In the genomic region with DNA sequence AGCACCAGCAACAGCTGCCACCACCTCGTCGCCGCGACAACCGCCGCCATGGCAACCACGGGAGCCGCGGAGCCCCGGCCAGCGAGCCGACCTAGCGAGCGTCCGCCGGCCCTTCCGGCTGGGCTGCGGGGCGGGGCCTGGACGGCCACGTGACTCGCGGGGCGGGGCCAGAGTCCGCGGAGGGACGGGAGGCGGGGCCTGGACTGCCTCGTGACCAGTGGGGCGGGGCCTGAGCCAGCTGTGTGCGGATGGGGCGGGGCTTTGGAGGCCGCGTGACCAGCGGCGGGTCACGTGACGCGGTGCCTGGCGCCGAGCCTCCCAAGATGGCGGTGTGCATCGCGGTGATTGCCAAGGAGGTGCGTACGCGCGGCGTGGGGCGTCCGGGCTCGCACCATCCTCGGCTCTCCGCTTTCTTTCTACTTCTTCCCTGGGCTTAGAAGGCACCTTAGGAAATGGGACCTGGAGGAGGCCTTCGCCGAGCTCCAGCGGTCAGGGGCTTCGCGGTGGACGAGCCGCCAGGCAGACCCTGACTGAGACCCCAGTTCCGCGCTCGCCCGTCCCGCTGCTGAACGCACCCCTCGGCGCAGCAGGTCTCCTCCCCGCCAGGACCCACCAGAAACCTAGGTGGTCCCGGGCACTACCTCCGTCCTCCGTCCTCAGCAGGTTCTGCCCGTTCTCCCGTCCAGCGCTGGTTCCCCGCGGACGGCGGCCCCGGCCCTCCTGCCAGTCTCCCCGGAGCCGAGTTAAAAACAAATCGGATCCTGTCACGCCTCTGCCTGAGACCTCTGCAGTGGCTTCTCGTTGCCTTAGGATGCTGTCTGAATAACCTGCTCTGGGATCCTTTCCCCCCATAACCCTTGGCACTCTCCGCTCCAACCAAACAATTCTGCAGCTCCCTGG, we compare ENCODE assay signal across 1 cellular context.
TF ChIP-seq lines count a peak whose summit lies in the region.

A gene with protein sequence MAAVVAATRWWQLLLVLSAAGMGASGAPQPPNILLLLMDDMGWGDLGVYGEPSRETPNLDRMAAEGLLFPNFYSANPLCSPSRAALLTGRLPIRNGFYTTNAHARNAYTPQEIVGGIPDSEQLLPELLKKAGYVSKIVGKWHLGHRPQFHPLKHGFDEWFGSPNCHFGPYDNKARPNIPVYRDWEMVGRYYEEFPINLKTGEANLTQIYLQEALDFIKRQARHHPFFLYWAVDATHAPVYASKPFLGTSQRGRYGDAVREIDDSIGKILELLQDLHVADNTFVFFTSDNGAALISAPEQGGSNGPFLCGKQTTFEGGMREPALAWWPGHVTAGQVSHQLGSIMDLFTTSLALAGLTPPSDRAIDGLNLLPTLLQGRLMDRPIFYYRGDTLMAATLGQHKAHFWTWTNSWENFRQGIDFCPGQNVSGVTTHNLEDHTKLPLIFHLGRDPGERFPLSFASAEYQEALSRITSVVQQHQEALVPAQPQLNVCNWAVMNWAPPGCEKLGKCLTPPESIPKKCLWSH (minus strand): TSS at position 120 of the 900 bp plus-strand sequence. CDS start 70 bp downstream, at position 50.
A gene with protein sequence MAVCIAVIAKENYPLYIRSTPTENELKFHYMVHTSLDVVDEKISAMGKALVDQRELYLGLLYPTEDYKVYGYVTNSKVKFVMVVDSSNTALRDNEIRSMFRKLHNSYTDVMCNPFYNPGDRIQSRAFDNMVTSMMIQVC (plus strand): TSS at position 300 of the 900 bp plus-strand sequence. CDS start 24 bp downstream, at position 324.

TF ChIP-seq in GM23338, 12 proteins besides CTCF, POLR2A, EP300 and RAD21:
- TF ChIP-seq NANOG (IDR thresholded peaks at IDR 0.05; ENCODE audit: borderline replicate concordance) = no peak
- TF ChIP-seq JUNB (IDR thresholded peaks at IDR 0.05; ENCODE audit: unreplicated experiment) = no peak
- no peak for TF ChIP-seq EZH2phosphoT487 (IDR thresholded peaks at IDR 0.05; ENCODE audit: unreplicated experiment)
- TF ChIP-seq, protein P1, sequence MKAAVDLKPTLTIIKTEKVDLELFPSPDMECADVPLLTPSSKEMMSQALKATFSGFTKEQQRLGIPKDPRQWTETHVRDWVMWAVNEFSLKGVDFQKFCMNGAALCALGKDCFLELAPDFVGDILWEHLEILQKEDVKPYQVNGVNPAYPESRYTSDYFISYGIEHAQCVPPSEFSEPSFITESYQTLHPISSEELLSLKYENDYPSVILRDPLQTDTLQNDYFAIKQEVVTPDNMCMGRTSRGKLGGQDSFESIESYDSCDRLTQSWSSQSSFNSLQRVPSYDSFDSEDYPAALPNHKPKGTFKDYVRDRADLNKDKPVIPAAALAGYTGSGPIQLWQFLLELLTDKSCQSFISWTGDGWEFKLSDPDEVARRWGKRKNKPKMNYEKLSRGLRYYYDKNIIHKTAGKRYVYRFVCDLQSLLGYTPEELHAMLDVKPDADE (IDR thresholded peaks at IDR 0.05) = peak; percentile 24; the same call in 1 of the 2 replicates
- TF ChIP-seq ZNF331 (CRISPR knock-in tag; IDR thresholded peaks at IDR 0.05; ENCODE audit: low read depth) = no peak
- TF ChIP-seq POLR2AphosphoS5 (IDR thresholded peaks at IDR 0.05; ENCODE audit: low read depth) = peak; percentile 90
- TF ChIP-seq, protein P2, sequence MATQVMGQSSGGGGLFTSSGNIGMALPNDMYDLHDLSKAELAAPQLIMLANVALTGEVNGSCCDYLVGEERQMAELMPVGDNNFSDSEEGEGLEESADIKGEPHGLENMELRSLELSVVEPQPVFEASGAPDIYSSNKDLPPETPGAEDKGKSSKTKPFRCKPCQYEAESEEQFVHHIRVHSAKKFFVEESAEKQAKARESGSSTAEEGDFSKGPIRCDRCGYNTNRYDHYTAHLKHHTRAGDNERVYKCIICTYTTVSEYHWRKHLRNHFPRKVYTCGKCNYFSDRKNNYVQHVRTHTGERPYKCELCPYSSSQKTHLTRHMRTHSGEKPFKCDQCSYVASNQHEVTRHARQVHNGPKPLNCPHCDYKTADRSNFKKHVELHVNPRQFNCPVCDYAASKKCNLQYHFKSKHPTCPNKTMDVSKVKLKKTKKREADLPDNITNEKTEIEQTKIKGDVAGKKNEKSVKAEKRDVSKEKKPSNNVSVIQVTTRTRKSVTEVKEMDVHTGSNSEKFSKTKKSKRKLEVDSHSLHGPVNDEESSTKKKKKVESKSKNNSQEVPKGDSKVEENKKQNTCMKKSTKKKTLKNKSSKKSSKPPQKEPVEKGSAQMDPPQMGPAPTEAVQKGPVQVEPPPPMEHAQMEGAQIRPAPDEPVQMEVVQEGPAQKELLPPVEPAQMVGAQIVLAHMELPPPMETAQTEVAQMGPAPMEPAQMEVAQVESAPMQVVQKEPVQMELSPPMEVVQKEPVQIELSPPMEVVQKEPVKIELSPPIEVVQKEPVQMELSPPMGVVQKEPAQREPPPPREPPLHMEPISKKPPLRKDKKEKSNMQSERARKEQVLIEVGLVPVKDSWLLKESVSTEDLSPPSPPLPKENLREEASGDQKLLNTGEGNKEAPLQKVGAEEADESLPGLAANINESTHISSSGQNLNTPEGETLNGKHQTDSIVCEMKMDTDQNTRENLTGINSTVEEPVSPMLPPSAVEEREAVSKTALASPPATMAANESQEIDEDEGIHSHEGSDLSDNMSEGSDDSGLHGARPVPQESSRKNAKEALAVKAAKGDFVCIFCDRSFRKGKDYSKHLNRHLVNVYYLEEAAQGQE (IDR thresholded peaks at IDR 0.05; ENCODE audit: unreplicated experiment) = no peak
- peak; percentile 72 for TF ChIP-seq CREB1 (CRISPR knock-in tag; IDR thresholded peaks at IDR 0.05; ENCODE audit: low read depth)
TF ChIP-seq in GM23338: peak in this region for 3.
